Comparison of ENCODE assay signal across 9 cellular contexts in the genomic region with DNA sequence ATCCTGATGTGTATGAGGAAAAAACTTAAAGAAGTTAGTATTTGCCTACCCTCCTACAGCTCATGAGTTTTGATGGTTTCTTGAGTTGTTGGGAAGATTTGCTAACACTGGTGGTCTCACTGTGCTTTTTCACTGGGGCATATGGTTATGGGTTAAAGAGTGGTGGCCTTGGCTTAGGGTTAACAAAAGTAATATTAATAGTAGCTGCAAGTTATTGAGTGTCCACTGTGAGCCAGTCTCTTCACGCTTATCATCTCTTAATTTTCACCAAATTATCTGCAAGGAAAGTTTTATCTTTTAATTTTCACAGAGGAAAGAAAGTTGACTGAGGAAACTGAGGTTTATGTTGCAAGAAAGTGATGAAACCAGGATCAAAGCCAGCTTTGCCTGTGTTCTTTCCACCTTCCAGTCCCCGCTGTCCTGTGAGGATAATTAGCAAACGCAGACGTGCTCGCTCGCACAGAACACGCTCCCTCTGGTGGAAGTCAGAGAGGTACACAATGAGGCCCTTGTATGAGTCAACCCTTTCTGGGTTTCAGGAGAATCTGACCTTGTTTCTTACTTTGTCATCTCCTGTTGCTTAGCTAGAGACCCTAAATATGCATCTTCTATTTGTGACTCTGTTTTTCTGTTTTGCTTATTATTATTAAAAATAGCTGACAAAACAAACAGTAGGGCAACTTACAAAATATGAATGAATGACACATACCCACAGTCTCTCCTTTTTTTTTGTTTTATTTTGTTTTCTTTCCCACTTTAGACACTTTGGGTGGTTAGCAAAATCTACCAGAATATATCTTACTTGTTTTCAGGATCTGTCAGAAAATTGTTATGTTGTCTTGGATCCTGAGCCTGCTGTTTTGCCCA.
A peak's percentile ranks its signal among the peaks of the same experiment; 100 is the strongest.
DNase-seq lines count a peak whose midpoint lies in the region; ATAC-seq, FAIRE-seq and TF ChIP-seq lines count a peak whose summit lies in the region.
"Had no signal": no experiment of that assay in that cellular context is flagged by ENCODE, and none has a peak within 500 bp of the region (broad histone marks: within the 10 kb centered on the region; RNA-seq: fewer than 3 reads in every experiment).

No MANE protein-coding gene starts in this region.

- no peaks in the 10 kb centered on the region for H3K23me2 ChIP-seq in H1 (ENCODE audit: low read depth, low read length)

- intact Hi-C loops in activated CD4-positive, alpha-beta memory T cell treated with anti-CD3 and anti-CD28 coated beads for 36 hours (cut with micrococcal nuclease): loop anchor here (1.0 to 10.0 kb wide), 7 partner anchors 96 to 1231 kb away; a partner anchor contains a TSS

- no peak overlapping the region for H4K8ac ChIP-seq in H1 (ENCODE audit: extremely low read depth, insufficient read depth, low read length)

- peaks cover 5 to 10% (median 6%) of the 10 kb centered on the region in 4 experiments; a peak in 4 of 7 replicates for H3K4me1 ChIP-seq in H1 (replicated peaks in 1 of 4; ENCODE audit: control insufficient read depth in 3 of 4, insufficient read depth in 4 of 4, low read length in 3 of 4)

- H2BK15ac ChIP-seq in H1 (ENCODE audit: low read length): no peak overlapping the region

- H4K91ac ChIP-seq in H1 (replicated peaks; ENCODE audit: insufficient read length, low read length): no peak overlapping the region

- no peak overlapping the region for H3K18ac ChIP-seq in H1 (ENCODE audit: extremely low read depth, low read length)

- FAIRE-seq in H1 (lab: Jason Lieb, UNC): peak; percentile 73
- FAIRE-seq: TTC549 had no signal

- no peaks in the 10 kb centered on the region for H3K36me3 ChIP-seq in H1 (ENCODE audit: control insufficient read depth in 2 of 4, insufficient read depth in 4 of 4, low read length in 3 of 4)

- peak; percentile 9 for DNase-seq in NCI-H526 treated with DMSO at 0.1 percent for 48 hours (lab: John Stamatoyannopoulos, UW)
- peak; percentile 72 for DNase-seq in activated CD4-positive, alpha-beta memory T cell treated with anti-CD3 and anti-CD28 coated beads for 36 hours
- DNase-seq in H1 (ENCODE audit: low read depth in 1 of 2, low spot score in 2 of 2): no peak
- peak; percentile 57 for DNase-seq in mucosa of gallbladder (ENCODE audit: low spot score)
- DNase-seq in stimulated activated naive CD4-positive, alpha-beta T cell (lab: John Stamatoyannopoulos, UW): peak in 4 of 6 experiments; percentile 1 to 17 (median 6)

- CTCF ChIA-PET in activated CD4-positive, alpha-beta memory T cell treated with anti-CD3 and anti-CD28 coated beads for 36 hours (lab: Charles Lee): interaction anchor here (0.6 to 5.8 kb wide), 20 partner anchors 8 to 1074 kb away, joined by 3 to 73 read pairs (median 4); a partner anchor contains a TSS
- CTCF ChIA-PET in H1 (lab: Charles Lee; ENCODE audit: partially characterized antibody): interaction anchor here (0.7 to 5.8 kb wide), 21 partner anchors 10 to 1260 kb away, joined by 3 to 54 read pairs (median 3); no protein-coding TSS in a partner anchor

- H2BK12ac ChIP-seq in H1 (ENCODE audit: low read depth, low read length): no peak overlapping the region

- H3K4me1 Mint-ChIP-seq in activated CD4-positive, alpha-beta memory T cell treated with anti-CD3 and anti-CD28 coated beads for 36 hours (ENCODE audit: low read depth): peaks cover 41% of the 10 kb centered on the region

- no peak overlapping the region for H2BK120ac ChIP-seq in H1 (replicated peaks; ENCODE audit: low read depth, low read length)

- H3K27me3 Mint-ChIP-seq in activated CD4-positive, alpha-beta memory T cell treated with anti-CD3 and anti-CD28 coated beads for 36 hours: no peaks in the 10 kb centered on the region

- peak; percentile 88 for ATAC-seq in GM19025 (IDR thresholded peaks at IDR 0.05; ENCODE audit: low read depth, unreplicated experiment)
- peak; percentile 85 for ATAC-seq in HG03139 (IDR thresholded peaks at IDR 0.05; ENCODE audit: unreplicated experiment)

- no peak overlapping the region for H4K5ac ChIP-seq in H1 (ENCODE audit: insufficient read length, low read depth, low read length)

- H3K27ac ChIP-seq in C4-2B (no peak overlapping the region), H1 (ENCODE audit: low read depth, low read length) (no peak overlapping the region)

- H2BK5ac ChIP-seq in H1 (ENCODE audit: low read depth, low read length): no peak overlapping the region

- H3K14ac ChIP-seq in H1 (ENCODE audit: insufficient read length): no peak overlapping the region

- TF ChIP-seq EP300 in H1 (IDR thresholded peaks at IDR 0.05; ENCODE audit: borderline replicate concordance in 1 of 2, low read depth in 2 of 2, low read length in 2 of 2): no peak

- H2AK5ac ChIP-seq in H1 (ENCODE audit: low read depth, low read length): no peak overlapping the region

- H3K27me3 ChIP-seq in H1 (replicated peaks in 1 of 4; ENCODE audit: control insufficient read depth in 3 of 4, extremely low read depth in 1 of 4, insufficient read depth in 3 of 4, low read length in 3 of 4): no peaks in the 10 kb centered on the region

- H3K9me3 Mint-ChIP-seq in activated CD4-positive, alpha-beta memory T cell treated with anti-CD3 and anti-CD28 coated beads for 36 hours: no peaks in the 10 kb centered on the region

- H3K4me3 ChIP-seq in H1 (ENCODE audit: extremely low read depth in 1 of 4, insufficient read depth in 2 of 4, low read depth in 3 of 4, low read length in 4 of 4): no peak overlapping the region

- no peak overlapping the region for H3K4ac ChIP-seq in H1 (replicated peaks; ENCODE audit: insufficient read length, low read depth, low read length)

- no peak overlapping the region for H3K4me2 ChIP-seq in H1 (ENCODE audit: insufficient read depth in 1 of 2, low read depth in 2 of 2, low read length in 2 of 2)

- 25% methylated on average over 7 of the region's 7 CpGs; no CpG with 5 or more reads in 1 of the 2 experiments for WGBS in H1 (ENCODE audit: extremely low coverage in 1 of 2, insufficient coverage in 1 of 2, insufficient read length in 1 of 2, insufficient replicate concordance in 2 of 2, low coverage in 1 of 2, low lambda C conversion rate in 2 of 2, missing lambda C conversion rate in 1 of 2), 2 experiments

- TF ChIP-seq CTCF in C4-2B (conservative IDR thresholded peaks at IDR 0.05): peak; percentile 64
- TF ChIP-seq CTCF in H1 (IDR thresholded peaks at IDR 0.05; ENCODE audit: control extremely low read depth in 1 of 3, insufficient read depth in 1 of 3, low read depth in 1 of 3, low read length in 3 of 3): peak; percentile 72 to 85 (median 74)

- no peaks in the 10 kb centered on the region for H3K9me3 ChIP-seq in H1 (ENCODE audit: insufficient read depth in 2 of 2, low read depth in 1 of 2, low read length in 1 of 2)

- no peak for TF ChIP-seq POLR2A in H1 (IDR thresholded peaks at IDR 0.05; ENCODE audit: control extremely low read depth in 1 of 2, low read depth in 2 of 2, low read length in 2 of 2)

- H3K23ac ChIP-seq in H1 (ENCODE audit: insufficient read length): no peak overlapping the region

- H3K56ac ChIP-seq in H1 (replicated peaks; ENCODE audit: insufficient read length, low read depth, low read length): no peak overlapping the region

- H3K36me3 Mint-ChIP-seq in activated CD4-positive, alpha-beta memory T cell treated with anti-CD3 and anti-CD28 coated beads for 36 hours: no peaks in the 10 kb centered on the region

- 0 out of 2 replicates have a peak overlapping the region, but pooled peaks have one; percentile 70 for H2AFZ ChIP-seq in H1 (ENCODE audit: low read length)

- peak; percentile 62 to 77 for TF ChIP-seq RAD21 in H1 (IDR thresholded peaks at IDR 0.05 in 1 of 2, conservative IDR thresholded peaks at IDR 0.05 in 1 of 2; ENCODE audit: low read depth in 2 of 2, low read length in 2 of 2)

- no peak overlapping the region for H2BK20ac ChIP-seq in H1 (ENCODE audit: low read length)

- H3K9ac ChIP-seq in H1 (replicated peaks in 1 of 4; ENCODE audit: extremely low read depth in 1 of 4, low read depth in 3 of 4, low read length in 3 of 4): no peak overlapping the region

- H4K20me1 ChIP-seq in H1 (replicated peaks in 1 of 2; ENCODE audit: control insufficient read depth in 1 of 2, insufficient read depth in 2 of 2, low read length in 2 of 2): no peaks in the 10 kb centered on the region

- no peaks in the 10 kb centered on the region for H3K79me1 ChIP-seq in H1 (ENCODE audit: low read depth, low read length)

- no peaks in the 10 kb centered on the region for H3K79me2 ChIP-seq in H1 (ENCODE audit: control insufficient read depth in 1 of 2, insufficient read depth in 2 of 2, low read length in 2 of 2)

- POLR2A ChIA-PET in activated CD4-positive, alpha-beta memory T cell treated with anti-CD3 and anti-CD28 coated beads for 36 hours (lab: Charles Lee): interaction anchor here (1.0 kb wide), 1 partner anchor 13 kb away, joined by 3 read pairs; no protein-coding TSS in a partner anchor
- POLR2A ChIA-PET in H1 (lab: Charles Lee; ENCODE audit: partially characterized antibody): interaction anchor here (0.6 to 1.0 kb wide), 2 partner anchors 91 to 146 kb away, joined by 3 read pairs; a partner anchor contains a TSS

- H3K27ac Mint-ChIP-seq in activated CD4-positive, alpha-beta memory T cell treated with anti-CD3 and anti-CD28 coated beads for 36 hours: peak overlapping the region; percentile 79

- no peak overlapping the region for H3K4me3 Mint-ChIP-seq in activated CD4-positive, alpha-beta memory T cell treated with anti-CD3 and anti-CD28 coated beads for 36 hours

TF ChIP-seq in H1, 55 proteins besides CTCF, POLR2A, EP300 and RAD21 (continues in another document):
- TF ChIP-seq SP1 (IDR thresholded peaks at IDR 0.05; ENCODE audit: low read depth, low read length): no peak
- TF ChIP-seq RXRA (IDR thresholded peaks at IDR 0.05; ENCODE audit: insufficient read depth, low read depth, low read length): no peak
- TF ChIP-seq, protein P1, sequence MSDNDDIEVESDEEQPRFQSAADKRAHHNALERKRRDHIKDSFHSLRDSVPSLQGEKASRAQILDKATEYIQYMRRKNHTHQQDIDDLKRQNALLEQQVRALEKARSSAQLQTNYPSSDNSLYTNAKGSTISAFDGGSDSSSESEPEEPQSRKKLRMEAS (IDR thresholded peaks at IDR 0.05): peak; percentile 46; the same call in 1 of the 2 replicates
- TF ChIP-seq JUND (IDR thresholded peaks at IDR 0.05; ENCODE audit: low read length): 0 out of 2 replicates have a peak, but pooled peaks have one; percentile 19
- no peak for TF ChIP-seq TAF1 (IDR thresholded peaks at IDR 0.05; ENCODE audit: low read depth, low read length)
- TF ChIP-seq EGR1 (IDR thresholded peaks at IDR 0.05; ENCODE audit: borderline replicate concordance, low read depth, low read length): no peak
- no peak for TF ChIP-seq NANOG (IDR thresholded peaks at IDR 0.05; ENCODE audit: insufficient read depth, low read depth, low read length, poor library complexity, severe bottlenecking)
- no peak for TF ChIP-seq RFX5 (IDR thresholded peaks at IDR 0.05; ENCODE audit: borderline replicate concordance, low read depth, low read length)
- TF ChIP-seq SIRT6 (IDR thresholded peaks at IDR 0.05; ENCODE audit: low read length): no peak

Comparison
In these comparisons a context has a peak if more than half of its experiments do, and no peak if none do; other contexts are left out.
1. DNase-seq: peak in NCI-H526 treated with DMSO at 0.1 percent for 48 hours (single experiment), activated CD4-positive, alpha-beta memory T cell treated with anti-CD3 and anti-CD28 coated beads for 36 hours (single experiment), mucosa of gallbladder (single experiment) and stimulated activated naive CD4-positive, alpha-beta T cell (4 of 6); none in H1 (0 of 2).